Comparison of ENCODE assay signal across 20 cellular contexts in the genomic region with DNA sequence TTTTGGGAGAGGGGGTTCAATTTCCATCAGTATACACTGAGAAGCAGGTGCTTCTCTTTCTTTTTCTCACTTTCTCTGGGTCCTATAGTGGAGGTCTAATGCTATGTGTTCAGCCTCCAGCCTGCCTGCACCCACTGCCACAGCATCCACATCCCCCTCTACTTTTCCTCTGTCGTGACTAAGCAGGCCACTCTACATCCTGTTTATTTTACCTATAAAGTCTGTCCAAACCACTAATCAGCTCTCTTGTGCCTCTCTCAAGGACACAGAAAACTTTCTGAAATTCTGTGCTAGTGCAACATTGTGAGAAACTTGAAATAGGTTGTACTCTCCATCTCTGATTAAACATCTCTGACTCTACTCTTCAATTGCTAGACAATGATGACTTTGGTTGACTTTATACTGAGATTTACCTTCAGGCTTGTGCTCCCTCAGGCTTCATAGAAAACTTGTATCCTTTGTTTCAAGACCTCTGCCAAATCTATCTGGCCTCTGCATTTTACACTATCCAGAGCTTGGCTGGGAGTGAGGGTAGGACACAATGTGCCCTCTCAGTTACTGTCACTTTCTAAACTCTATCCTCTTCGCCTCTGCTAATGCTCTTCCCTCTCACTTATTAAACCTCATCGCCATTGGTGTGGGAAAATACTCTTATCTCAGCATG. TPM values are rescaled to one million over a fixed set of nuclear protein-coding genes. Genes with fewer than 3 reads are reported as not detected.
DNase-seq lines count a peak whose midpoint lies in the region; FAIRE-seq and TF ChIP-seq lines count a peak whose summit lies in the region.
"Had no signal": no experiment of that assay in that cellular context is flagged by ENCODE, and none has a peak within 500 bp of the region (broad histone marks: within the 10 kb centered on the region; RNA-seq: fewer than 3 reads in every experiment).

No MANE protein-coding gene starts in this region.

- H4K20me1 ChIP-seq in astrocyte (ENCODE audit: insufficient read depth, low read length): no peaks in the 10 kb centered on the region

- H3K9me3 ChIP-seq in astrocyte (ENCODE audit: insufficient read depth, low read depth, low read length): no peaks in the 10 kb centered on the region
- no peaks in the 10 kb centered on the region for H3K9me3 ChIP-seq in testis

- H3K36me3 ChIP-seq in astrocyte (ENCODE audit: insufficient read depth, low read length) (no peaks in the 10 kb centered on the region), testis (ENCODE audit: low read depth, missing control alignments) (no peaks in the 10 kb centered on the region)
- H3K36me3 ChIP-seq: cardiac muscle cell had no signal

- H3K27me3 Mint-ChIP-seq in activated CD4-positive, alpha-beta memory T cell treated with anti-CD3 and anti-CD28 coated beads, Interleukin-2, amount 10 ng/mL, durations not matched to agents 7 days and 5 days: peaks cover 1% of the 10 kb centered on the region
- no peaks in the 10 kb centered on the region for H3K27me3 Mint-ChIP-seq in activated CD4-positive, alpha-beta memory T cell treated with anti-CD3 and anti-CD28 coated beads for 36 hours
- H3K27me3 Mint-ChIP-seq in astrocyte (ENCODE audit: low read depth, unreplicated experiment): no peaks in the 10 kb centered on the region

- H3K27ac ChIP-seq in astrocyte (ENCODE audit: low read depth, low read length) (no peak overlapping the region), testis (peak overlapping the region; percentile 83 to 90)
- H3K27ac ChIP-seq: cardiac muscle cell had no signal

- H3K36me3 Mint-ChIP-seq in activated CD4-positive, alpha-beta memory T cell treated with anti-CD3 and anti-CD28 coated beads, Interleukin-2, amount 10 ng/mL, durations not matched to agents 7 days and 5 days (ENCODE audit: low read depth): no peaks in the 10 kb centered on the region
- H3K36me3 Mint-ChIP-seq in activated CD4-positive, alpha-beta memory T cell treated with anti-CD3 and anti-CD28 coated beads for 36 hours: no peaks in the 10 kb centered on the region
- peaks cover 2% of the 10 kb centered on the region for H3K36me3 Mint-ChIP-seq in astrocyte (ENCODE audit: low read depth, unreplicated experiment)
- H3K36me3 Mint-ChIP-seq: naive thymus-derived CD8-positive, alpha-beta T cell had no signal

- DNase-seq in activated CD4-positive, alpha-beta memory T cell treated with anti-CD3 and anti-CD28 coated beads, Interleukin-2, amount 10 ng/mL, durations not matched to agents 7 days and 5 days: no peak
- no peak for DNase-seq in activated CD4-positive, alpha-beta memory T cell treated with anti-CD3 and anti-CD28 coated beads for 36 hours
- DNase-seq in astrocyte (ENCODE audit: low read depth) (peak; percentile 61), lung microvascular endothelial cell (ENCODE audit: low read depth in 2 of 2) (peak; percentile 20 to 87), testis (peak; percentile 51), DMS53 (lab: John Stamatoyannopoulos, UW) (no peak), NK-92 (lab: John Stamatoyannopoulos, UW; ENCODE audit: unreplicated experiment) (no peak), hippocampal formation (lab: John Stamatoyannopoulos, UW) (no peak)
- DNase-seq: activated naive CD4-positive, alpha-beta T cell treated with anti-CD3 and anti-CD28 coated beads, Interleukin-2, amount 50 U/mL, for 16 hours; head of caudate nucleus; left colon; naive thymus-derived CD8-positive, alpha-beta T cell; NCI-H2029; NCI-H526 treated with DMSO at 0.1 percent for 48 hours; stimulated activated naive CD8-positive, alpha-beta T cell treated with anti-CD3 and anti-CD28 coated beads, Interleukin-15, amount 100 ng/mL, for 72 hours had no signal

- POLR2A ChIA-PET in activated CD4-positive, alpha-beta memory T cell treated with anti-CD3 and anti-CD28 coated beads, Interleukin-2, amount 10 ng/mL, durations not matched to agents 7 days and 5 days (lab: Charles Lee): no interaction called here
- POLR2A ChIA-PET in activated CD4-positive, alpha-beta memory T cell treated with anti-CD3 and anti-CD28 coated beads for 36 hours (lab: Charles Lee): no interaction called here

- no peak for TF ChIP-seq POLR2A in testis (IDR thresholded peaks at IDR 0.05)

- 26 to 31% methylated on average over 3 of the region's 3 CpGs for WGBS in testis, 2 donors

- no peak for FAIRE-seq in astrocyte (lab: Jason Lieb, UNC)
- FAIRE-seq: A204.1, H54 had no signal

- intact Hi-C loops in activated CD4-positive, alpha-beta memory T cell treated with anti-CD3 and anti-CD28 coated beads for 36 hours (cut with micrococcal nuclease): no loop called here
- intact Hi-C loops in testis (cut with DNase I; ENCODE audit: low total_unique reads): no loop called here

- H3K4me1 ChIP-seq in astrocyte (ENCODE audit: insufficient read depth, low read length) (peaks cover 36% of the 10 kb centered on the region), testis (peaks cover 35% of the 10 kb centered on the region)

- H3K4me2 ChIP-seq in astrocyte (ENCODE audit: low read length): peak overlapping the region; percentile 46

- peaks cover 30% of the 10 kb centered on the region for H3K4me1 Mint-ChIP-seq in activated CD4-positive, alpha-beta memory T cell treated with anti-CD3 and anti-CD28 coated beads, Interleukin-2, amount 10 ng/mL, durations not matched to agents 7 days and 5 days
- peaks cover 8% of the 10 kb centered on the region for H3K4me1 Mint-ChIP-seq in activated CD4-positive, alpha-beta memory T cell treated with anti-CD3 and anti-CD28 coated beads for 36 hours (ENCODE audit: low read depth)
- peaks cover 33% of the 10 kb centered on the region for H3K4me1 Mint-ChIP-seq in astrocyte (ENCODE audit: low read depth, unreplicated experiment)

- H2AFZ ChIP-seq in astrocyte (ENCODE audit: low read depth, low read length): no peak overlapping the region

- H3K4me3 Mint-ChIP-seq in activated CD4-positive, alpha-beta memory T cell treated with anti-CD3 and anti-CD28 coated beads, Interleukin-2, amount 10 ng/mL, durations not matched to agents 7 days and 5 days: no peak overlapping the region
- no peak overlapping the region for H3K4me3 Mint-ChIP-seq in activated CD4-positive, alpha-beta memory T cell treated with anti-CD3 and anti-CD28 coated beads for 36 hours
- H3K4me3 Mint-ChIP-seq in astrocyte (ENCODE audit: unreplicated experiment): no peak overlapping the region
- H3K4me3 Mint-ChIP-seq: naive thymus-derived CD8-positive, alpha-beta T cell; stimulated activated naive CD8-positive, alpha-beta T cell treated with anti-CD3 and anti-CD28 coated beads, Interleukin-15, amount 100 ng/mL, for 72 hours; T-helper 2 cell treated with Interferon-gamma antibody and Interleukin-4, amounts not matched to agents 5 μg/mL and 100 μg/mL, for 36 hours had no signal

- no peak overlapping the region for H3K9ac ChIP-seq in astrocyte (ENCODE audit: low read length)

- CTCF ChIA-PET in activated CD4-positive, alpha-beta memory T cell treated with anti-CD3 and anti-CD28 coated beads, Interleukin-2, amount 10 ng/mL, durations not matched to agents 7 days and 5 days (lab: Charles Lee): no interaction called here
- CTCF ChIA-PET in activated CD4-positive, alpha-beta memory T cell treated with anti-CD3 and anti-CD28 coated beads for 36 hours (lab: Charles Lee): no interaction called here

- H3K79me2 ChIP-seq in astrocyte (ENCODE audit: insufficient read depth, low read length): no peaks in the 10 kb centered on the region

- peak overlapping the region; percentile 13 for H3K27ac Mint-ChIP-seq in activated CD4-positive, alpha-beta memory T cell treated with anti-CD3 and anti-CD28 coated beads, Interleukin-2, amount 10 ng/mL, durations not matched to agents 7 days and 5 days
- H3K27ac Mint-ChIP-seq in activated CD4-positive, alpha-beta memory T cell treated with anti-CD3 and anti-CD28 coated beads for 36 hours: no peak overlapping the region
- no peak overlapping the region for H3K27ac Mint-ChIP-seq in astrocyte (ENCODE audit: unreplicated experiment)
- H3K27ac Mint-ChIP-seq: naive thymus-derived CD8-positive, alpha-beta T cell; T-helper 2 cell treated with Interferon-gamma antibody and Interleukin-4, amounts not matched to agents 5 μg/mL and 100 μg/mL, for 36 hours had no signal

- H3K27me3 ChIP-seq in astrocyte (ENCODE audit: insufficient read depth, low read length) (no peaks in the 10 kb centered on the region), testis (no peaks in the 10 kb centered on the region)
- H3K27me3 ChIP-seq: cardiac muscle cell had no signal

- no peaks in the 10 kb centered on the region for H3K9me3 Mint-ChIP-seq in activated CD4-positive, alpha-beta memory T cell treated with anti-CD3 and anti-CD28 coated beads, Interleukin-2, amount 10 ng/mL, durations not matched to agents 7 days and 5 days
- H3K9me3 Mint-ChIP-seq in activated CD4-positive, alpha-beta memory T cell treated with anti-CD3 and anti-CD28 coated beads for 36 hours: no peaks in the 10 kb centered on the region
- no peaks in the 10 kb centered on the region for H3K9me3 Mint-ChIP-seq in astrocyte (ENCODE audit: unreplicated experiment)
- H3K9me3 Mint-ChIP-seq: naive thymus-derived CD8-positive, alpha-beta T cell; stimulated activated naive CD8-positive, alpha-beta T cell treated with anti-CD3 and anti-CD28 coated beads, Interleukin-15, amount 100 ng/mL, for 72 hours; T-helper 2 cell treated with Interferon-gamma antibody and Interleukin-4, amounts not matched to agents 5 μg/mL and 100 μg/mL, for 36 hours had no signal

- no peak for TF ChIP-seq CTCF in astrocyte (IDR thresholded peaks at IDR 0.05; ENCODE audit: insufficient read depth, low read depth, low read length)
- no peak for TF ChIP-seq CTCF in testis (IDR thresholded peaks at IDR 0.05)

- H3K4me3 ChIP-seq in astrocyte (ENCODE audit: insufficient read depth, low read depth, low read length) (no peak overlapping the region), testis (no peak overlapping the region)
- H3K4me3 ChIP-seq: cardiac muscle cell had no signal

RNA-seq across cellular contexts. Expression of a gene that starts 28.0 kb away (rescaled TPM):
- total RNA-seq in activated CD4-positive, alpha-beta memory T cell treated with anti-CD3 and anti-CD28 coated beads, Interleukin-2, amount 10 ng/mL, durations not matched to agents 7 days and 5 days: not detected
- total RNA-seq in activated CD4-positive, alpha-beta memory T cell treated with anti-CD3 and anti-CD28 coated beads for 36 hours: not detected
- total RNA-seq in astrocyte (0.17 TPM in 1 of 2 replicates, not detected in the other), lung microvascular endothelial cell (not detected in 2 replicates), testis (under 1 TPM in 1 of 2 donors, not detected in 1; 0.06 TPM)
- polyA plus RNA-seq in testis (ENCODE audit: insufficient read depth, low read depth, low replicate concordance): 0.42 TPM
- total RNA-seq: cardiac muscle cell; LHCN-M2; naive thymus-derived CD8-positive, alpha-beta T cell had no signal
- polyA plus RNA-seq: cardiac muscle cell; naive thymus-derived CD8-positive, alpha-beta T cell had no signal

Comparison
In these comparisons a context has a peak if more than half of its experiments do, and no peak if none do; other contexts are left out.
1. DNase-seq: peak in astrocyte (single experiment), lung microvascular endothelial cell (2 of 2) and testis (single experiment); none in activated CD4-positive, alpha-beta memory T cell treated with anti-CD3 and anti-CD28 coated beads, Interleukin-2, amount 10 ng/mL, durations not matched to agents 7 days and 5 days (single experiment), activated CD4-positive, alpha-beta memory T cell treated with anti-CD3 and anti-CD28 coated beads for 36 hours (single experiment), DMS53 (single experiment), NK-92 (single experiment) and hippocampal formation (0 of 2).